ENCODE assay signal across 12 cellular contexts in the genomic region with DNA sequence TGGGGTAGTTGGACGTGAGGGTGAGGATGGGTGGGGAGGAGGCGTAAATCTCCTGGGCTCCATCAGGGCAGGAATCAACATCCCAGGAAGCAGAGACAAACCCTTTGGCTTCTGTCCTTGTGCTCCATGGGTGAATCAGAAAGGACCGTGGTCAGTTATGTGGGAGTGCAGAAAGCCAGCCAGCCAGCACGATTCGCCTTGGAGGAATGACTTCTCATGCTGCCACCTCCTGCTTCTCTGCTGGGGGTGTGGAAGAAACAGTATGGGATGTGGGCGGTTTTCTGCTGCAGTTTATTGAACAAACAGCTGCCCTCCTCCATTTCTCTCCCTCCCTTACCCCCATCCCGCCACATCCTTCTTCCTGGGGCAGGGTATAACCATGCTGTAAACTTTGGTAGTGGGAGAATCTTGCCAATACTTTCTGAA.
DNase-seq lines count a peak whose midpoint lies in the region; ATAC-seq and TF ChIP-seq lines count a peak whose summit lies in the region.
"Had no signal": no experiment of that assay in that cellular context is flagged by ENCODE, and none has a peak within 500 bp of the region (broad histone marks: within the 10 kb centered on the region; RNA-seq: fewer than 3 reads in every experiment).

No MANE protein-coding gene starts in this region.

- H3K27me3 Mint-ChIP-seq in WTC11 (ENCODE audit: low read depth): no peaks in the 10 kb centered on the region

- POLR2A ChIA-PET in WTC11 (lab: Charles Lee): no interaction called here

- DNase-seq in H4 (ENCODE audit: low spot score): peak; percentile 53
- DNase-seq in WTC11 (ENCODE audit: low spot score): no peak
- DNase-seq in Right ventricle myocardium superior: no peak
- no peak for DNase-seq in sigmoid colon
- no peak for DNase-seq in stimulated activated CD4-positive, alpha-beta T cell treated with anti-CD3 and anti-CD28 coated beads, Interleukin-15, amount 100 ng/mL, for 24 hours
- no peak for DNase-seq in NCI-H2081 treated with DMSO at 0.1 percent for 48 hours (lab: John Stamatoyannopoulos, UW)
- no peak for DNase-seq in G401 (ENCODE audit: low spot score)
- DNase-seq in T-helper 2 cell: no peak
- DNase-seq: effector memory CD4-positive, alpha-beta T cell; KBM-7 had no signal

- no peaks in the 10 kb centered on the region for H3K36me3 ChIP-seq in sigmoid colon
- H3K36me3 ChIP-seq: HAP-1 had no signal

- no peak for TF ChIP-seq POLR2A in sigmoid colon (IDR thresholded peaks at IDR 0.05)

- peak; percentile 38 for ATAC-seq in WTC11
- peak; percentile 57 for ATAC-seq in Right ventricle myocardium superior (ENCODE audit: poor library complexity)
- ATAC-seq: stimulated activated effector memory CD8-positive, alpha-beta T cell treated with anti-CD3 and anti-CD28 coated beads, Interleukin-12 subunit alpha, Interleukin-12 subunit beta, amount 100 ng/mL, for 72 hours had no signal

- peak overlapping the region in 1 of 4 donors; percentile 19 for H3K4me3 ChIP-seq in sigmoid colon
- H3K4me3 ChIP-seq: HAP-1 had no signal

- H3K36me3 Mint-ChIP-seq in WTC11: peaks cover 19% of the 10 kb centered on the region
- H3K36me3 Mint-ChIP-seq: stimulated activated effector memory CD8-positive, alpha-beta T cell treated with anti-CD3 and anti-CD28 coated beads, Interleukin-12 subunit alpha, Interleukin-12 subunit beta, amount 100 ng/mL, for 72 hours had no signal

- in situ Hi-C loops in G401 (cut with HindIII; ENCODE audit: low sequenced_read_pairs): no loop called here

- H3K9me3 Mint-ChIP-seq in WTC11: no peaks in the 10 kb centered on the region

- H3K4me1 Mint-ChIP-seq in WTC11: peaks cover 35% of the 10 kb centered on the region
- H3K4me1 Mint-ChIP-seq: stimulated activated effector memory CD8-positive, alpha-beta T cell treated with anti-CD3 and anti-CD28 coated beads, Interleukin-12 subunit alpha, Interleukin-12 subunit beta, amount 100 ng/mL, for 72 hours had no signal

- H3K27ac ChIP-seq in sigmoid colon: peak overlapping the region; percentile 38 to 82 (median 71)

- peak overlapping the region; percentile 64 for H3K27ac Mint-ChIP-seq in WTC11
- H3K27ac Mint-ChIP-seq: stimulated activated effector memory CD8-positive, alpha-beta T cell treated with anti-CD3 and anti-CD28 coated beads, Interleukin-12 subunit alpha, Interleukin-12 subunit beta, amount 100 ng/mL, for 72 hours had no signal

- TF ChIP-seq EP300 in sigmoid colon (IDR thresholded peaks at IDR 0.05): no peak

- no peaks in the 10 kb centered on the region for H3K27me3 ChIP-seq in sigmoid colon

- 16 to 56% methylated on average over 7 of the region's 7 CpGs for WGBS in sigmoid colon, 2 donors

- H3K9me3 ChIP-seq in sigmoid colon: no peaks in the 10 kb centered on the region
- H3K9me3 ChIP-seq: HAP-1 had no signal

- TF ChIP-seq CTCF in WTC11 (IDR thresholded peaks at IDR 0.05) (no peak), sigmoid colon (IDR thresholded peaks at IDR 0.05) (no peak)

- CTCF ChIA-PET in WTC11 (lab: Charles Lee): interaction anchor here (0.7 kb wide), 1 partner anchor 49 kb away, joined by 3 read pairs; no protein-coding TSS in a partner anchor

- intact Hi-C loops in Right ventricle myocardium superior (cut with DNase I) (no loop called here), sigmoid colon (cut with DNase I) (loop anchor here (2.0 to 5.0 kb wide), 2 partner anchors 143 to 211 kb away; no protein-coding TSS in a partner anchor)

- no peak overlapping the region for H3K4me3 Mint-ChIP-seq in WTC11
- H3K4me3 Mint-ChIP-seq: stimulated activated effector memory CD8-positive, alpha-beta T cell treated with anti-CD3 and anti-CD28 coated beads, Interleukin-12 subunit alpha, Interleukin-12 subunit beta, amount 100 ng/mL, for 72 hours had no signal

- H3K4me1 ChIP-seq in sigmoid colon: peaks cover 0 to 41% (median 22%) of the 10 kb centered on the region in 4 donors
- H3K4me1 ChIP-seq: HAP-1 had no signal

TF ChIP-seq in WTC11, 78 proteins besides CTCF, POLR2A, EP300 and RAD21:
- TF ChIP-seq ZNF396 (CRISPR knock-in tag; IDR thresholded peaks at IDR 0.05; ENCODE audit: borderline replicate concordance): no peak
- TF ChIP-seq OVOL2 (CRISPR knock-in tag; IDR thresholded peaks at IDR 0.05; ENCODE audit: borderline replicate concordance): no peak
- TF ChIP-seq, protein P1, sequence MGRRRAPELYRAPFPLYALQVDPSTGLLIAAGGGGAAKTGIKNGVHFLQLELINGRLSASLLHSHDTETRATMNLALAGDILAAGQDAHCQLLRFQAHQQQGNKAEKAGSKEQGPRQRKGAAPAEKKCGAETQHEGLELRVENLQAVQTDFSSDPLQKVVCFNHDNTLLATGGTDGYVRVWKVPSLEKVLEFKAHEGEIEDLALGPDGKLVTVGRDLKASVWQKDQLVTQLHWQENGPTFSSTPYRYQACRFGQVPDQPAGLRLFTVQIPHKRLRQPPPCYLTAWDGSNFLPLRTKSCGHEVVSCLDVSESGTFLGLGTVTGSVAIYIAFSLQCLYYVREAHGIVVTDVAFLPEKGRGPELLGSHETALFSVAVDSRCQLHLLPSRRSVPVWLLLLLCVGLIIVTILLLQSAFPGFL (CRISPR knock-in tag; IDR thresholded peaks at IDR 0.05; ENCODE audit: borderline replicate concordance): no peak
- TF ChIP-seq MXD4 (CRISPR knock-in tag; IDR thresholded peaks at IDR 0.05; ENCODE audit: borderline replicate concordance): no peak
- TF ChIP-seq ELF4 (CRISPR knock-in tag; IDR thresholded peaks at IDR 0.05; ENCODE audit: low read depth): no peak
